ENCODE assay signal across 17 cellular contexts in genomic region chr2:54013996-54014395, GRCh38. TPM values are rescaled to one million over a fixed set of nuclear protein-coding genes. Genes with fewer than 3 reads are reported as not detected.
DNase-seq lines count a peak whose midpoint lies in the region; ATAC-seq and TF ChIP-seq lines count a peak whose summit lies in the region.
"Had no signal": no experiment of that assay in that cellular context is flagged by ENCODE, and none has a peak within 500 bp of the region (broad histone marks: within the 10 kb centered on the region; RNA-seq: fewer than 3 reads in every experiment).

No MANE protein-coding gene starts in this region.

- H3K36me3 Mint-ChIP-seq in activated T-cell treated with anti-CD3 and anti-CD28 coated beads, Interleukin-2, amount 50 U/mL, for 4 hours (ENCODE audit: insufficient read depth): peaks cover 8% of the 10 kb centered on the region
- peaks cover 0 to 5% of the 10 kb centered on the region in 2 donors for H3K36me3 Mint-ChIP-seq in activated naive CD4-positive, alpha-beta T cell treated with anti-CD3 and anti-CD28 coated beads, Interleukin-2, amount 50 U/mL, for 72 hours
- H3K36me3 Mint-ChIP-seq in nephron progenitor cell (ENCODE audit: low read depth): peaks cover 16% of the 10 kb centered on the region

- H3K27ac ChIP-seq in KOPT-K1 (ENCODE audit: low read depth, low read length, poor library complexity, severe bottlenecking): peak overlapping the region; percentile 32
- H3K27ac ChIP-seq: neutrophil had no signal

- H3K4me3 Mint-ChIP-seq in activated T-cell treated with anti-CD3 and anti-CD28 coated beads, Interleukin-2, amount 50 U/mL, for 4 hours: peak overlapping the region; percentile 52
- H3K4me3 Mint-ChIP-seq in nephron progenitor cell: no peak overlapping the region
- H3K4me3 Mint-ChIP-seq: mesothelial cell of epicardium had no signal

- H3K27ac Mint-ChIP-seq in activated naive CD4-positive, alpha-beta T cell treated with anti-CD3 and anti-CD28 coated beads, Interleukin-2, amount 50 U/mL, for 72 hours: peak overlapping the region; percentile 6 to 78
- peak overlapping the region; percentile 42 for H3K27ac Mint-ChIP-seq in nephron progenitor cell
- H3K27ac Mint-ChIP-seq: mesothelial cell of epicardium had no signal

- no peaks in the 10 kb centered on the region for H3K9me3 Mint-ChIP-seq in activated T-cell treated with anti-CD3 and anti-CD28 coated beads, Interleukin-2, amount 50 U/mL, for 4 hours
- no peaks in the 10 kb centered on the region for H3K9me3 Mint-ChIP-seq in activated naive CD4-positive, alpha-beta T cell treated with anti-CD3 and anti-CD28 coated beads, Interleukin-2, amount 50 U/mL, for 72 hours
- no peaks in the 10 kb centered on the region for H3K9me3 Mint-ChIP-seq in nephron progenitor cell
- H3K9me3 Mint-ChIP-seq: mesothelial cell of epicardium had no signal

- no peak for TF ChIP-seq CTCF in nephron progenitor cell (IDR thresholded peaks at IDR 0.05)

- no peaks in the 10 kb centered on the region for H3K36me3 ChIP-seq in KOPT-K1 (ENCODE audit: insufficient read depth, low read length)
- H3K36me3 ChIP-seq: neutrophil had no signal

- no peak for ATAC-seq in activated T-cell treated with anti-CD3 and anti-CD28 coated beads, Interleukin-2, amount 50 U/mL, for 4 hours
- ATAC-seq in activated naive CD4-positive, alpha-beta T cell treated with anti-CD3 and anti-CD28 coated beads, Interleukin-2, amount 50 U/mL, for 72 hours: peak in 1 of 2 donors; percentile 36
- ATAC-seq: left cardiac atrium had no signal

- no peaks in the 10 kb centered on the region for H3K27me3 Mint-ChIP-seq in activated T-cell treated with anti-CD3 and anti-CD28 coated beads, Interleukin-2, amount 50 U/mL, for 4 hours (ENCODE audit: low read depth)
- H3K27me3 Mint-ChIP-seq in nephron progenitor cell (ENCODE audit: low read depth, poor library complexity): no peaks in the 10 kb centered on the region

- no peaks in the 10 kb centered on the region for H3K9me3 ChIP-seq in KOPT-K1 (ENCODE audit: insufficient read depth, low read length, poor library complexity, severe bottlenecking)
- H3K9me3 ChIP-seq: neutrophil had no signal

- DNase-seq in activated T-cell treated with anti-CD3 and anti-CD28 coated beads, Interleukin-2, amount 50 U/mL, for 4 hours: no peak
- DNase-seq in activated T-cell treated with anti-CD3 and anti-CD28 coated beads, Interleukin-2, amount 50 U/mL, for 1 hour: no peak
- no peak for DNase-seq in activated naive CD4-positive, alpha-beta T cell treated with anti-CD3 and anti-CD28 coated beads, Interleukin-2, amount 50 U/mL, for 72 hours (ENCODE audit: low spot score in 2 of 2)
- DNase-seq in nephron progenitor cell (no peak), ecto neural progenitor cell (ENCODE audit: low spot score) (no peak), SHP77 (lab: John Stamatoyannopoulos, UW) (no peak), NCI-H2029 (lab: John Stamatoyannopoulos, UW) (no peak)
- DNase-seq: ACHN, cortex of kidney, foreskin melanocyte, left cardiac atrium, NCI-H187 treated with DMSO at 0.1 percent for 48 hours, NCI-H446 treated with DMSO at 0.1 percent for 48 hours, SHP77 treated with DMSO at 0.1 percent for 48 hours had no signal

- H3K4me1 Mint-ChIP-seq in activated T-cell treated with anti-CD3 and anti-CD28 coated beads, Interleukin-2, amount 50 U/mL, for 4 hours (ENCODE audit: low read depth): peaks cover 32% of the 10 kb centered on the region
- H3K4me1 Mint-ChIP-seq in nephron progenitor cell: peaks cover 15% of the 10 kb centered on the region

RNA-seq across cellular contexts. Expression of gene PSME4, which starts 43.2 kb away (rescaled TPM):
- total RNA-seq in activated T-cell treated with anti-CD3 and anti-CD28 coated beads, Interleukin-2, amount 50 U/mL, for 4 hours: 10 to 100 TPM; 42.6 to 45.0 (median 43.7) TPM
- total RNA-seq in activated naive CD4-positive, alpha-beta T cell treated with anti-CD3 and anti-CD28 coated beads, Interleukin-2, amount 50 U/mL, for 72 hours: 10 to 100 TPM; 28.1 to 63.0 TPM
